ENCODE assay signal across 8 cellular contexts in genomic region chr15:28168405-28169121, GRCh38.
DNase-seq lines count a peak whose midpoint lies in the region; ATAC-seq and TF ChIP-seq lines count a peak whose summit lies in the region.
"Not testable (repeated sequence)": the region's sequence is repeated elsewhere in the genome, so short reads cannot be mapped to it uniquely, and the experiment has no call there.

No MANE protein-coding gene starts in this region.

- H3K27ac ChIP-seq in CD4-positive, CD25-positive, alpha-beta regulatory T cell (ENCODE audit: insufficient read depth, low read length, poor library complexity, severe bottlenecking); osteoblast (ENCODE audit: low read depth, low read length): not testable (repeated sequence)
- peak overlapping the region; percentile 53 for H3K27ac ChIP-seq in hepatocyte

- H3K36me3 ChIP-seq in CD4-positive, CD25-positive, alpha-beta regulatory T cell (ENCODE audit: control insufficient read depth, insufficient read depth, low read length): peaks cover 33% of the 10 kb centered on the region
- H3K36me3 ChIP-seq in hepatocyte (replicated peaks; ENCODE audit: insufficient read depth, low read depth): not testable (repeated sequence)
- peaks cover 26% of the 10 kb centered on the region for H3K36me3 ChIP-seq in osteoblast (ENCODE audit: insufficient read depth, low read length)

- H3K36me3 Mint-ChIP-seq in CD4-positive, CD25-positive, alpha-beta regulatory T cell: peaks cover 64% of the 10 kb centered on the region
- peaks cover 93% of the 10 kb centered on the region for H3K36me3 Mint-ChIP-seq in brain

- not testable (repeated sequence) for H3K4me2 ChIP-seq in hepatocyte
- peak overlapping the region; percentile 42 for H3K4me2 ChIP-seq in osteoblast (ENCODE audit: insufficient read depth, low read length)

- peak overlapping the region in 2 of 3 donors; percentile 6 to 54 for H3K27ac Mint-ChIP-seq in CD4-positive, CD25-positive, alpha-beta regulatory T cell
- peak overlapping the region; percentile 38 to 94 (median 88) for H3K27ac Mint-ChIP-seq in brain

- H3K9me3 Mint-ChIP-seq in CD4-positive, CD25-positive, alpha-beta regulatory T cell; brain: not testable (repeated sequence)

- not testable (repeated sequence) for H3K4me3 ChIP-seq in CD4-positive, CD25-positive, alpha-beta regulatory T cell (ENCODE audit: low read depth, low read length); hepatocyte
- peak overlapping the region; percentile 48 for H3K4me3 ChIP-seq in osteoblast (ENCODE audit: insufficient read depth, low read length)

- H3K4me1 Mint-ChIP-seq in CD4-positive, CD25-positive, alpha-beta regulatory T cell: not testable (repeated sequence)
- peaks cover 15% of the 10 kb centered on the region for H3K4me1 Mint-ChIP-seq in brain

- not testable (repeated sequence) for TF ChIP-seq CTCF in brain (conservative IDR thresholded peaks at IDR 0.05); hepatocyte (IDR thresholded peaks at IDR 0.05; ENCODE audit: poor library complexity); osteoblast (IDR thresholded peaks at IDR 0.05; ENCODE audit: extremely low read depth, low read depth, low read length)

- H4K20me1 ChIP-seq in hepatocyte (ENCODE audit: insufficient read depth, poor library complexity, severe bottlenecking); osteoblast (ENCODE audit: insufficient read depth, low read length): not testable (repeated sequence)

- ATAC-seq in CD4-positive, CD25-positive, alpha-beta regulatory T cell (ENCODE audit: low read depth in 2 of 2): not testable (repeated sequence)

- not testable (repeated sequence) for H3K27me3 ChIP-seq in CD4-positive, CD25-positive, alpha-beta regulatory T cell (ENCODE audit: control insufficient read depth, insufficient read depth, low read length); hepatocyte; osteoblast (ENCODE audit: insufficient read depth, low read length)

- not testable (repeated sequence) for H3K27me3 Mint-ChIP-seq in CD4-positive, CD25-positive, alpha-beta regulatory T cell; brain

- 90% methylated on average over 16 of the region's 16 CpGs for WGBS in hepatocyte (ENCODE audit: low lambda C conversion rate, missing lambda C conversion rate)

- in situ Hi-C loops in KBM-7 (cut with MboI; ENCODE audit: low pct_unique_long_range_greater_than_20kb, low sequenced_read_pairs); SK-MEL-5 (cut with HindIII; ENCODE audit: low pct_unique_long_range_greater_than_20kb, low sequenced_read_pairs): not testable (repeated sequence)

- H3K4me3 Mint-ChIP-seq in CD4-positive, CD25-positive, alpha-beta regulatory T cell: not testable (repeated sequence)
- peak overlapping the region in 2 of 5 experiments; percentile 26 to 58 for H3K4me3 Mint-ChIP-seq in brain

- H3K79me2 ChIP-seq in hepatocyte; osteoblast (ENCODE audit: insufficient read depth, low read length): not testable (repeated sequence)

- H3K9me3 ChIP-seq in CD4-positive, CD25-positive, alpha-beta regulatory T cell (ENCODE audit: control insufficient read depth in 2 of 2, low read length in 2 of 2); hepatocyte (ENCODE audit: low read depth); osteoblast (ENCODE audit: low read depth, low read length): not testable (repeated sequence)

- H3K4me1 ChIP-seq in CD4-positive, CD25-positive, alpha-beta regulatory T cell (ENCODE audit: control insufficient read depth, insufficient read depth, low read length, poor library complexity, severe bottlenecking); hepatocyte (ENCODE audit: insufficient read depth); osteoblast (ENCODE audit: insufficient read depth, low read length): not testable (repeated sequence)

- DNase-seq in CD4-positive, CD25-positive, alpha-beta regulatory T cell; hepatocyte (ENCODE audit: low spot score); osteoblast (ENCODE audit: insufficient read length, low spot score, missing footprints): not testable (repeated sequence)
- DNase-seq in KBM-7 (peak; percentile 64), NCI-H146 treated with DMSO at 0.1 percent for 48 hours (lab: John Stamatoyannopoulos, UW; ENCODE audit: unreplicated experiment) (peak; percentile 77), NCI-H2227 treated with DMSO at 0.1 percent for 48 hours (lab: John Stamatoyannopoulos, UW) (peak; percentile 20), SK-MEL-5 (ENCODE audit: low read depth, low spot score) (peak; percentile 30)

- not testable (repeated sequence) for H2AFZ ChIP-seq in hepatocyte
- H2AFZ ChIP-seq in osteoblast (ENCODE audit: low read length): peak overlapping the region; percentile 60

- not testable (repeated sequence) for H3K9me2 ChIP-seq in hepatocyte (replicated peaks; ENCODE audit: insufficient read depth)
